In genomic region chr17:81400154-81400938, GRCh38 we compare ENCODE assay signal across 8 cellular contexts. TPM values are rescaled to one million over a fixed set of nuclear protein-coding genes. Genes with fewer than 3 reads are reported as not detected.
DNase-seq lines count a peak whose midpoint lies in the region; ATAC-seq and TF ChIP-seq lines count a peak whose summit lies in the region.

No MANE protein-coding gene starts in this region.

- ATAC-seq in activated B cell treated with CpG ODN at 0.5 μM for 24 hours (ENCODE audit: low read depth): no peak
- no peak for ATAC-seq in GM21423 (IDR thresholded peaks at IDR 0.05; ENCODE audit: unreplicated experiment)

- peaks cover 66% of the 10 kb centered on the region for H3K27me3 Mint-ChIP-seq in activated CD4-positive, alpha-beta T cell treated with anti-CD3 and anti-CD28 coated beads, Interleukin-2, amount 10 ng/mL, durations not matched to agents 7 days and 5 days
- peaks cover 21% of the 10 kb centered on the region for H3K27me3 Mint-ChIP-seq in activated B cell treated with CpG ODN at 0.5 μM for 24 hours

- no peak for TF ChIP-seq CTCF in activated B cell treated with CpG ODN at 0.5 μM for 24 hours (IDR thresholded peaks at IDR 0.05)
- TF ChIP-seq CTCF in fibroblast of villous mesenchyme (IDR thresholded peaks at IDR 0.05; ENCODE audit: insufficient read depth, low read depth, low read length): no peak
- TF ChIP-seq CTCF in neutrophil (IDR thresholded peaks at IDR 0.05): no peak

- H3K27ac Mint-ChIP-seq in activated CD4-positive, alpha-beta T cell treated with anti-CD3 and anti-CD28 coated beads, Interleukin-2, amount 10 ng/mL, durations not matched to agents 7 days and 5 days: peak overlapping the region; percentile 83
- H3K27ac Mint-ChIP-seq in activated B cell treated with CpG ODN at 0.5 μM for 24 hours: peak overlapping the region; percentile 56

- H3K4me1 Mint-ChIP-seq in activated CD4-positive, alpha-beta T cell treated with anti-CD3 and anti-CD28 coated beads, Interleukin-2, amount 10 ng/mL, durations not matched to agents 7 days and 5 days: peaks cover 13% of the 10 kb centered on the region
- peaks cover 22% of the 10 kb centered on the region for H3K4me1 Mint-ChIP-seq in activated B cell treated with CpG ODN at 0.5 μM for 24 hours

- H3K27me3 ChIP-seq in neutrophil: peaks cover 100% of the 10 kb centered on the region

- peak overlapping the region; percentile 64 for H3K4me3 Mint-ChIP-seq in activated CD4-positive, alpha-beta T cell treated with anti-CD3 and anti-CD28 coated beads, Interleukin-2, amount 10 ng/mL, durations not matched to agents 7 days and 5 days
- peak overlapping the region; percentile 78 for H3K4me3 Mint-ChIP-seq in activated B cell treated with CpG ODN at 0.5 μM for 24 hours

- intact Hi-C loops in activated B cell treated with CpG ODN at 0.5 μM for 24 hours (cut with micrococcal nuclease) (no loop called here), posterior vena cava (cut with DNase I) (loop anchor here (1.0 to 5.0 kb wide), 3 partner anchors 18 to 82 kb away; no protein-coding TSS in a partner anchor)

- H3K36me3 Mint-ChIP-seq in activated CD4-positive, alpha-beta T cell treated with anti-CD3 and anti-CD28 coated beads, Interleukin-2, amount 10 ng/mL, durations not matched to agents 7 days and 5 days (ENCODE audit: low read depth): peaks cover 2% of the 10 kb centered on the region
- no peaks in the 10 kb centered on the region for H3K36me3 Mint-ChIP-seq in activated B cell treated with CpG ODN at 0.5 μM for 24 hours (ENCODE audit: low read depth)

- CTCF ChIA-PET in activated CD4-positive, alpha-beta T cell treated with anti-CD3 and anti-CD28 coated beads, Interleukin-2, amount 10 ng/mL, durations not matched to agents 7 days and 5 days (lab: Charles Lee): no interaction called here
- CTCF ChIA-PET in activated B cell treated with CpG ODN at 0.5 μM for 24 hours (lab: Charles Lee): no interaction called here

- H3K36me3 ChIP-seq in neutrophil: no peaks in the 10 kb centered on the region

- POLR2A ChIA-PET in activated CD4-positive, alpha-beta T cell treated with anti-CD3 and anti-CD28 coated beads, Interleukin-2, amount 10 ng/mL, durations not matched to agents 7 days and 5 days (lab: Charles Lee): no interaction called here
- POLR2A ChIA-PET in activated B cell treated with CpG ODN at 0.5 μM for 24 hours (lab: Charles Lee): interaction anchor here (0.6 kb wide), 1 partner anchor 42 kb away, joined by 10 read pairs; no protein-coding TSS in a partner anchor

- peak overlapping the region; percentile 62 for H3K4me3 ChIP-seq in fibroblast of villous mesenchyme (ENCODE audit: low read depth, low read length)
- peak overlapping the region; percentile 50 to 72 for H3K4me3 ChIP-seq in neutrophil (ENCODE audit: low read depth in 1 of 2, low read length in 1 of 2)

- DNase-seq in activated CD4-positive, alpha-beta T cell treated with anti-CD3 and anti-CD28 coated beads, Interleukin-2, amount 10 ng/mL, durations not matched to agents 7 days and 5 days: no peak
- DNase-seq in activated CD4-positive, alpha-beta T cell treated with anti-CD3 and anti-CD28 coated beads, Interleukin-2, amount 50 U/mL, for 1 hour: no peak
- DNase-seq in activated B cell treated with CpG ODN at 0.5 μM for 24 hours (no peak), fibroblast of villous mesenchyme (ENCODE audit: low read depth) (peak; percentile 76), posterior vena cava (ENCODE audit: low spot score) (no peak)
- no peak for DNase-seq in activated naive CD4-positive, alpha-beta T cell treated with Interleukin-2 at 50 U/mL for 16 hours

- H3K4me1 ChIP-seq in neutrophil (ENCODE audit: control insufficient read depth in 1 of 2, insufficient read depth in 1 of 2, low read depth in 1 of 2, low read length in 1 of 2): peaks cover 47 to 53% of the 10 kb centered on the region in 2 experiments

- H3K9me3 Mint-ChIP-seq in activated CD4-positive, alpha-beta T cell treated with anti-CD3 and anti-CD28 coated beads, Interleukin-2, amount 10 ng/mL, durations not matched to agents 7 days and 5 days: no peaks in the 10 kb centered on the region
- H3K9me3 Mint-ChIP-seq in activated B cell treated with CpG ODN at 0.5 μM for 24 hours: no peaks in the 10 kb centered on the region

- H3K9me3 ChIP-seq in neutrophil: no peaks in the 10 kb centered on the region

- no peak overlapping the region for H3K27ac ChIP-seq in neutrophil

RNA-seq across cellular contexts. Expression of gene BAHCC1, which starts 5.1 kb away (rescaled TPM):
- not detected for total RNA-seq in activated CD4-positive, alpha-beta T cell treated with anti-CD3 and anti-CD28 coated beads, Interleukin-2, amount 10 ng/mL, durations not matched to agents 7 days and 5 days
- total RNA-seq in activated B cell treated with CpG ODN at 0.5 μM for 24 hours (0.13 and 0.42 TPM in 2 replicates), fibroblast of villous mesenchyme (6.5 and 8.4 TPM in 2 replicates), posterior vena cava (10 to 100 TPM; 17.3 to 19.1 TPM)
